ENCODE assay signal across 11 cellular contexts in genomic region chr16:10579575-10579964, GRCh38. TPM values are rescaled to one million over a fixed set of nuclear protein-coding genes. Genes with fewer than 3 reads are reported as not detected.
DNase-seq lines count a peak whose midpoint lies in the region; ATAC-seq and TF ChIP-seq lines count a peak whose summit lies in the region.
"Had no signal": no experiment of that assay in that cellular context is flagged by ENCODE, and none has a peak within 500 bp of the region (broad histone marks: within the 10 kb centered on the region; RNA-seq: fewer than 3 reads in every experiment).

No MANE protein-coding gene starts in this region.

- no peaks in the 10 kb centered on the region; the same call in 1 of the 2 replicates for H3K27me3 ChIP-seq in BE2C
- H3K27me3 ChIP-seq in gastroesophageal sphincter, result no peaks in the 10 kb centered on the region
- H3K27me3 ChIP-seq in parathyroid adenoma (ENCODE audit: control insufficient read depth, insufficient read depth, low read length), result no peaks in the 10 kb centered on the region

- H2AFZ ChIP-seq in parathyroid adenoma, result peak overlapping the region; percentile 77

- peak overlapping the region; percentile 75 for H3K4me2 ChIP-seq in parathyroid adenoma (ENCODE audit: low read length)

- ATAC-seq in T-helper 17 cell (no peak), gastroesophageal sphincter (no peak), HG03520 (IDR thresholded peaks at IDR 0.05; ENCODE audit: unreplicated experiment) (no peak)
- ATAC-seq in activated naive CD8-positive, alpha-beta T cell treated with anti-CD3 and anti-CD28 coated beads, Interleukin-2, amount 50 U/mL, for 24 hours, result no peak

- H3K9me3 Mint-ChIP-seq in activated naive CD8-positive, alpha-beta T cell treated with anti-CD3 and anti-CD28 coated beads, Interleukin-2, amount 50 U/mL, for 24 hours, result no peaks in the 10 kb centered on the region

- H3K4me3 ChIP-seq in BE2C (ENCODE audit: low read depth, low read length) (peak overlapping the region; percentile 59), gastroesophageal sphincter (peak overlapping the region; percentile 65 to 99), parathyroid adenoma (ENCODE audit: low read depth, low read length) (peak overlapping the region; percentile 63)

- H3K36me3 Mint-ChIP-seq in T-helper 17 cell (ENCODE audit: low read depth), result peaks cover 2% of the 10 kb centered on the region
- no peaks in the 10 kb centered on the region for H3K36me3 Mint-ChIP-seq in activated naive CD8-positive, alpha-beta T cell treated with anti-CD3 and anti-CD28 coated beads, Interleukin-2, amount 50 U/mL, for 24 hours (ENCODE audit: low read depth)

- 0% methylated on average over 2 of the region's 6 CpGs; no CpG with 5 or more reads in 1 of the 2 donors for WGBS in gastroesophageal sphincter (ENCODE audit: low coverage in 1 of 2), 2 donors

- H3K9me3 ChIP-seq in BE2C, result no peaks in the 10 kb centered on the region
- no peaks in the 10 kb centered on the region for H3K9me3 ChIP-seq in T-helper 17 cell (ENCODE audit: control insufficient read depth, low read length, poor library complexity, severe bottlenecking)
- no peaks in the 10 kb centered on the region for H3K9me3 ChIP-seq in gastroesophageal sphincter
- no peaks in the 10 kb centered on the region for H3K9me3 ChIP-seq in parathyroid adenoma (ENCODE audit: control insufficient read depth, low read length)

- H3K79me2 ChIP-seq in parathyroid adenoma, result peaks cover 4% of the 10 kb centered on the region

- no peaks in the 10 kb centered on the region for H3K36me3 ChIP-seq in BE2C
- H3K36me3 ChIP-seq in gastroesophageal sphincter, result no peaks in the 10 kb centered on the region
- H3K36me3 ChIP-seq in parathyroid adenoma (ENCODE audit: control insufficient read depth, insufficient read depth, low read length), result no peaks in the 10 kb centered on the region

- DNase-seq in BE2C (no peak), T-helper 17 cell (no peak), pons (ENCODE audit: low spot score) (no peak), NCI-H226 (no peak)
- no peak for DNase-seq in activated naive CD8-positive, alpha-beta T cell treated with anti-CD3 and anti-CD28 coated beads, Interleukin-2, amount 50 U/mL, for 24 hours
- DNase-seq: activated CD4-positive, alpha-beta T cell treated with anti-CD3 and anti-CD28 coated beads, Interleukin-2, amount 50 U/mL, for 48 hours; DND-41; stimulated activated CD4-positive, alpha-beta T cell treated with anti-CD3 and anti-CD28 coated beads, Interleukin-2, amount 100 ng/mL, for 24 hours had no signal

- no peak for TF ChIP-seq EP300 in gastroesophageal sphincter (IDR thresholded peaks at IDR 0.05)

- H3K4me1 ChIP-seq in BE2C (no peaks in the 10 kb centered on the region), gastroesophageal sphincter (peaks cover 0 to 61% (median 35%) of the 10 kb centered on the region in 3 donors), parathyroid adenoma (peaks cover 46% of the 10 kb centered on the region)

- no peak for TF ChIP-seq POLR2A in gastroesophageal sphincter (IDR thresholded peaks at IDR 0.05)

- no peak overlapping the region for H3K27ac Mint-ChIP-seq in T-helper 17 cell
- H3K27ac Mint-ChIP-seq in activated naive CD8-positive, alpha-beta T cell treated with anti-CD3 and anti-CD28 coated beads, Interleukin-2, amount 50 U/mL, for 24 hours, result no peak overlapping the region

- H3K27ac ChIP-seq in gastroesophageal sphincter, result peak overlapping the region; percentile 79 to 97 (median 93)
- peak overlapping the region; percentile 50 for H3K27ac ChIP-seq in parathyroid adenoma

- no peaks in the 10 kb centered on the region for H3K4me1 Mint-ChIP-seq in T-helper 17 cell
- peaks cover 2% of the 10 kb centered on the region for H3K4me1 Mint-ChIP-seq in activated naive CD8-positive, alpha-beta T cell treated with anti-CD3 and anti-CD28 coated beads, Interleukin-2, amount 50 U/mL, for 24 hours

- H3K9ac ChIP-seq in parathyroid adenoma, result no peak overlapping the region

- H3K4me3 Mint-ChIP-seq in T-helper 17 cell, result peak overlapping the region; percentile 25
- H3K4me3 Mint-ChIP-seq in activated naive CD8-positive, alpha-beta T cell treated with anti-CD3 and anti-CD28 coated beads, Interleukin-2, amount 50 U/mL, for 24 hours, result no peak overlapping the region

- TF ChIP-seq CTCF in BE2C (IDR thresholded peaks at IDR 0.05; ENCODE audit: low read depth, low read length), result no peak
- TF ChIP-seq CTCF in gastroesophageal sphincter (IDR thresholded peaks at IDR 0.05), result no peak
- TF ChIP-seq CTCF in parathyroid adenoma (IDR thresholded peaks at IDR 0.05), result no peak

- H3K27me3 Mint-ChIP-seq in T-helper 17 cell, result peaks cover 65% of the 10 kb centered on the region
- peaks cover 54% of the 10 kb centered on the region for H3K27me3 Mint-ChIP-seq in activated naive CD8-positive, alpha-beta T cell treated with anti-CD3 and anti-CD28 coated beads, Interleukin-2, amount 50 U/mL, for 24 hours

RNA-seq across cellular contexts. Expression of gene EMP2, which starts 0.8 kb away (rescaled TPM):
- polyA plus RNA-seq in BE2C (2012; ENCODE audit: insufficient read depth, insufficient read length, low read depth), result 1.4 TPM
- total RNA-seq in T-helper 17 cell (not detected), gastroesophageal sphincter (10 to 100 TPM; 52.8 to 94.7 (median 69.7) TPM)

Comparison
In these comparisons a context has a peak if more than half of its experiments do, and no peak if none do; other contexts are left out.
1. RNA of gene EMP2, which starts 0.8 kb away (total RNA-seq): 52.8 to 94.7 TPM in gastroesophageal sphincter; not detected in T-helper 17 cell; every median in the first group is over 10 times any median in the second.
2. Peak in every context shown above with its lines, with median percentiles within 50 percentile points of each other: H3K4me3 ChIP-seq.